In the genomic region with DNA sequence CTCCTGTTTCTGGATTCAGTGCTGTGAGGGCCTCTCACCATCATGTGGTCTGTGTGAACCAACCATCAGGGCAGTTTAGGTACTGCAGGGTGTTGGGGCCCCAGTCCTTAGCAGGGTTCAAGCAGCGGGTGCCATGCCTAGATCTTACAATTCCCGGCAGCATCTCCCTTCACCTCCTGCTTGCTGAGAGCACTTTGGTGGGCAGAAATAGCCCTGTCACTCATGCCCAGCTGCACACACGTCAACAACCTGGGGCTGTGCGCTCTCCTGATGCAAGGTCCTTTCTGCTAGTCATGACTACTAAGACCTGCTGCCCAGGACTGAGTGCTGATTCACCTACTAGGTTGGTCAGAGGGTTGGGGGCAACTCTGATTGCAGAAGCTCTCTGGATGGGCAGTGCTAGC, we compare ENCODE assay signal across 12 cellular contexts.
A peak's percentile ranks its signal among the peaks of the same experiment; 100 is the strongest.
DNase-seq lines count a peak whose midpoint lies in the region; ATAC-seq and TF ChIP-seq lines count a peak whose summit lies in the region.
"Had no signal": no experiment of that assay in that cellular context is flagged by ENCODE, and none has a peak within 500 bp of the region (broad histone marks: within the 10 kb centered on the region; RNA-seq: fewer than 3 reads in every experiment).

No MANE protein-coding gene starts in this region.

- H3K4me3 ChIP-seq in BE2C (ENCODE audit: low read depth, low read length) (peak overlapping the region; percentile 19), Loucy (ENCODE audit: low read length, poor library complexity, severe bottlenecking) (peak overlapping the region; percentile 42), mesenchymal stem cell (ENCODE audit: insufficient read depth in 1 of 2, low read depth in 1 of 2, low read length in 2 of 2) (no peak overlapping the region)

- H3K4me3 Mint-ChIP-seq in effector memory CD8-positive, alpha-beta T cell: no peak overlapping the region
- H3K4me3 Mint-ChIP-seq: activated naive CD4-positive, alpha-beta T cell treated with anti-CD3 and anti-CD28 coated beads, Interleukin-2, amount 10 ng/mL, durations not matched to agents 7 days and 5 days had no signal

- no peak overlapping the region for H2BK120ac ChIP-seq in mesenchymal stem cell (ENCODE audit: low read depth, low read length)

- H3K36me3 ChIP-seq in BE2C (no peaks in the 10 kb centered on the region), Loucy (ENCODE audit: insufficient read depth, low read length) (no peaks in the 10 kb centered on the region), mesenchymal stem cell (ENCODE audit: control insufficient read depth in 1 of 2, insufficient read depth in 2 of 2, low read depth in 1 of 2, low read length in 2 of 2) (no peaks in the 10 kb centered on the region)

- no peaks in the 10 kb centered on the region for H3K79me1 ChIP-seq in mesenchymal stem cell (replicated peaks; ENCODE audit: low read length, poor library complexity, severe bottlenecking)

- no peaks in the 10 kb centered on the region for H3K36me3 Mint-ChIP-seq in effector memory CD8-positive, alpha-beta T cell (ENCODE audit: insufficient read depth)
- H3K36me3 Mint-ChIP-seq: activated naive CD4-positive, alpha-beta T cell treated with anti-CD3 and anti-CD28 coated beads, Interleukin-2, amount 10 ng/mL, durations not matched to agents 7 days and 5 days had no signal

- H2BK12ac ChIP-seq in mesenchymal stem cell (ENCODE audit: low read length in 2 of 2): no peak overlapping the region

- no peak overlapping the region for H3K14ac ChIP-seq in mesenchymal stem cell (ENCODE audit: low read length in 2 of 2)

- H2BK15ac ChIP-seq in mesenchymal stem cell (ENCODE audit: low read depth, poor library complexity, severe bottlenecking): no peak overlapping the region

- no peak overlapping the region for H4K91ac ChIP-seq in mesenchymal stem cell (ENCODE audit: low read length)

- no peak overlapping the region for H3K4ac ChIP-seq in mesenchymal stem cell (ENCODE audit: low read depth in 1 of 2, low read length in 2 of 2)

- peak overlapping the region; percentile 55 for H3K9ac ChIP-seq in Loucy (ENCODE audit: low read depth, low read length, poor library complexity, severe bottlenecking)
- H3K9ac ChIP-seq in mesenchymal stem cell (ENCODE audit: low read length): no peak overlapping the region

- WGBS in mesenchymal stem cell: 95% methylated on average over 4 of the region's 4 CpGs

- peak; percentile 41 for ATAC-seq in effector memory CD8-positive, alpha-beta T cell (replicated peaks)
- ATAC-seq in GM18867 (IDR thresholded peaks at IDR 0.05; ENCODE audit: unreplicated experiment) (no peak), GM21515 (IDR thresholded peaks at IDR 0.05; ENCODE audit: unreplicated experiment) (no peak), GM21786 (IDR thresholded peaks at IDR 0.05; ENCODE audit: unreplicated experiment) (no peak)

- no peaks in the 10 kb centered on the region for H3K27me3 ChIP-seq in BE2C
- H3K27me3 ChIP-seq in Loucy (ENCODE audit: insufficient read depth, low read length, poor library complexity, severe bottlenecking): no peaks in the 10 kb centered on the region
- peaks cover 5 to 6% of the 10 kb centered on the region in 2 experiments for H3K27me3 ChIP-seq in mesenchymal stem cell (ENCODE audit: control insufficient read depth in 1 of 2, insufficient read depth in 1 of 2, low read length in 2 of 2)

- no peak overlapping the region for H4K8ac ChIP-seq in mesenchymal stem cell (ENCODE audit: low read length)

- TF ChIP-seq CTCF in BE2C (IDR thresholded peaks at IDR 0.05; ENCODE audit: low read depth, low read length) (peak; percentile 36), Loucy (conservative IDR thresholded peaks at IDR 0.05; ENCODE audit: low read length) (no peak; the same call in 1 of the 2 replicates)

- no peak overlapping the region for H2AK5ac ChIP-seq in mesenchymal stem cell (ENCODE audit: low read length, severe bottlenecking)

- H2BK5ac ChIP-seq in mesenchymal stem cell (ENCODE audit: low read depth, low read length, poor library complexity, severe bottlenecking): no peak overlapping the region

- no peak overlapping the region for H3K18ac ChIP-seq in mesenchymal stem cell (ENCODE audit: low read depth in 1 of 2, low read length in 2 of 2)

- peaks cover 13% of the 10 kb centered on the region for H3K4me1 ChIP-seq in BE2C
- peaks cover 55% of the 10 kb centered on the region for H3K4me1 ChIP-seq in Loucy (ENCODE audit: insufficient read depth, low read length, poor library complexity, severe bottlenecking)
- H3K4me1 ChIP-seq in mesenchymal stem cell (ENCODE audit: control insufficient read depth, insufficient read depth, low read depth, low read length): peaks cover 2% of the 10 kb centered on the region

- H3K27ac Mint-ChIP-seq in effector memory CD8-positive, alpha-beta T cell: no peak overlapping the region
- H3K27ac Mint-ChIP-seq: activated naive CD4-positive, alpha-beta T cell treated with anti-CD3 and anti-CD28 coated beads, Interleukin-2, amount 10 ng/mL, durations not matched to agents 7 days and 5 days had no signal

- H3F3A ChIP-seq in Loucy (ENCODE audit: low read depth): no peaks in the 10 kb centered on the region

- H3K9me3 ChIP-seq in BE2C (no peaks in the 10 kb centered on the region), Loucy (ENCODE audit: insufficient read depth, low read depth, low read length) (peaks cover 5% of the 10 kb centered on the region; the same call in 1 of the 2 replicates), mesenchymal stem cell (ENCODE audit: control insufficient read depth, low read length) (no peaks in the 10 kb centered on the region)

- H3K27ac ChIP-seq in mesenchymal stem cell (ENCODE audit: low read length, poor library complexity, severe bottlenecking): no peak overlapping the region

- H4K20me1 ChIP-seq in Loucy (ENCODE audit: insufficient read depth, low read length, poor library complexity, severe bottlenecking): no peaks in the 10 kb centered on the region

- no peaks in the 10 kb centered on the region; the same call in 1 of the 2 replicates for H3K79me2 ChIP-seq in Loucy (ENCODE audit: insufficient read depth, low read length)

- no peak overlapping the region for H3K23ac ChIP-seq in mesenchymal stem cell (ENCODE audit: low read length in 2 of 2)

- H3K27me3 Mint-ChIP-seq in effector memory CD8-positive, alpha-beta T cell: no peaks in the 10 kb centered on the region

- DNase-seq in BE2C (peak; percentile 67), mesenchymal stem cell (no peak), midbrain (lab: John Stamatoyannopoulos, UW) (no peak)
- no peak for DNase-seq in effector memory CD8-positive, alpha-beta T cell
- DNase-seq: activated CD4-positive, alpha-beta T cell treated with anti-CD3 and anti-CD28 coated beads, Interleukin-2, amount 50 U/mL, for 4 hours; activated naive CD4-positive, alpha-beta T cell treated with anti-CD3 and anti-CD28 coated beads, Interleukin-2, amount 10 ng/mL, durations not matched to agents 7 days and 5 days; NCI-H2107; SIG-M5 had no signal

- H2AFZ ChIP-seq in Loucy (ENCODE audit: low read length) (0 out of 2 replicates have a peak overlapping the region, but pooled peaks have one; percentile 42), mesenchymal stem cell (ENCODE audit: low read depth, low read length) (peak overlapping the region; percentile 24)

- no peaks in the 10 kb centered on the region for H3K9me2 ChIP-seq in Loucy (replicated peaks; ENCODE audit: low read depth, low read length)

- H3K9me3 Mint-ChIP-seq in effector memory CD8-positive, alpha-beta T cell: no peaks in the 10 kb centered on the region

- peak overlapping the region; percentile 60 for H3K4me2 ChIP-seq in Loucy (ENCODE audit: low read depth, low read length, poor library complexity, severe bottlenecking)
- no peak overlapping the region for H3K4me2 ChIP-seq in mesenchymal stem cell (ENCODE audit: low read length, poor library complexity, severe bottlenecking)

- H3K4me1 Mint-ChIP-seq in effector memory CD8-positive, alpha-beta T cell (ENCODE audit: low read depth in 2 of 2): peaks cover 0 to 2% of the 10 kb centered on the region in 2 donors
- H3K4me1 Mint-ChIP-seq: activated naive CD4-positive, alpha-beta T cell treated with anti-CD3 and anti-CD28 coated beads, Interleukin-2, amount 10 ng/mL, durations not matched to agents 7 days and 5 days had no signal

Comparison
In these comparisons a context has a peak if more than half of its experiments do, and no peak if none do; other contexts are left out.
1. H3K4me3 ChIP-seq: peak in BE2C (single experiment) and Loucy (single experiment); none in mesenchymal stem cell (0 of 2).